Comparison of ENCODE assay signal across 1 cellular context in the genomic region with DNA sequence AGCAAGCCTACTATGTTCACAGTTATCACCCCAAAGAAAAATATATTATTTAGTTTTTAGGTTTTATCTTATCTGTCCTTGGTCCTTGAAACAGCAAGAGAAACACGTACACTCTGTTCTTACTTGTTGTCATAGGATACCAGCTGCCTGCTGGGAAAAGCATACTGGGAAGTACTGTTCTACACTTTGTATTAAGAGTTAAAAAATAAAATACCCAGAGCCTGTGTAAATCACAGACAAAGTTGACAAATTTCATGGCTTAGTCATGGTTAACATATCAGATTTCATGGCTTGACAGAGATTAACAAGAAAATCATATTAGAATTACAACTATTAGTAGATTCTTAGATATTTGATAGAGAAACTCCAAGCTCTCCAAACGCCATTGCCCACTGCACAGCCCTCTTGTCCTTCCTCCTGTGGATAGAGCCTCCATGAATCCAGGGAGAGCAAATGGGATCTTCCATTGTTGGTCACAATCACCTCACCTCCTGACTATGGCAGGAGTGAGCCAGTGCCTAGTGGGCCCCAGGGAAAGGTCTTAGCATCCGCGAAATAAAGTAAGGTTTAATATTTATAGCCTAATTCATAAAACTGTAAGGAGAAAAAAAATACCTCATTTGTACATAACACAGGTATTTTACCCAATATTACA.
TF ChIP-seq lines count a peak whose summit lies in the region.

No MANE protein-coding gene starts in this region.

TF ChIP-seq in H1, 55 proteins besides CTCF, POLR2A, EP300 and RAD21:
- TF ChIP-seq SUZ12 (IDR thresholded peaks at IDR 0.05; ENCODE audit: low read length) (no peak), CHD1 (IDR thresholded peaks at IDR 0.05; ENCODE audit: low read depth, low read length) (no peak), KDM4A (IDR thresholded peaks at IDR 0.05; ENCODE audit: low read depth, low read length, severe bottlenecking) (no peak), SIX5 (IDR thresholded peaks at IDR 0.05; ENCODE audit: low read depth, low read length) (no peak), RXRA (IDR thresholded peaks at IDR 0.05; ENCODE audit: insufficient read depth, low read depth, low read length) (no peak), SAP30 (IDR thresholded peaks at IDR 0.05; ENCODE audit: insufficient read depth, insufficient replicate concordance, low read length) (no peak), GABPA (IDR thresholded peaks at IDR 0.05; ENCODE audit: borderline replicate concordance, insufficient read depth, low read length) (no peak), TAF7 (optimal IDR thresholded peaks at IDR 0.05; ENCODE audit: borderline replicate concordance, low read depth, low read length) (no peak)
- TF ChIP-seq, protein P1, sequence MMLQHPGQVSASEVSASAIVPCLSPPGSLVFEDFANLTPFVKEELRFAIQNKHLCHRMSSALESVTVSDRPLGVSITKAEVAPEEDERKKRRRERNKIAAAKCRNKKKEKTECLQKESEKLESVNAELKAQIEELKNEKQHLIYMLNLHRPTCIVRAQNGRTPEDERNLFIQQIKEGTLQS (IDR thresholded peaks at IDR 0.05; ENCODE audit: insufficient read depth, low read depth, low read length), result no peak
- TF ChIP-seq, protein P2, sequence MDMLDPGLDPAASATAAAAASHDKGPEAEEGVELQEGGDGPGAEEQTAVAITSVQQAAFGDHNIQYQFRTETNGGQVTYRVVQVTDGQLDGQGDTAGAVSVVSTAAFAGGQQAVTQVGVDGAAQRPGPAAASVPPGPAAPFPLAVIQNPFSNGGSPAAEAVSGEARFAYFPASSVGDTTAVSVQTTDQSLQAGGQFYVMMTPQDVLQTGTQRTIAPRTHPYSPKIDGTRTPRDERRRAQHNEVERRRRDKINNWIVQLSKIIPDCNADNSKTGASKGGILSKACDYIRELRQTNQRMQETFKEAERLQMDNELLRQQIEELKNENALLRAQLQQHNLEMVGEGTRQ (IDR thresholded peaks at IDR 0.05; ENCODE audit: low read length), result no peak
TF ChIP-seq in H1: peak in this region for 0.
